ENCODE assay signal across 25 cellular contexts in genomic region chr6:169454872-169455204, GRCh38.
A peak's percentile ranks its signal among the peaks of the same experiment; 100 is the strongest.
DNase-seq lines count a peak whose midpoint lies in the region; ATAC-seq, FAIRE-seq and TF ChIP-seq lines count a peak whose summit lies in the region.
"Had no signal": no experiment of that assay in that cellular context is flagged by ENCODE, and none has a peak within 500 bp of the region (broad histone marks: within the 10 kb centered on the region; RNA-seq: fewer than 3 reads in every experiment).

No MANE protein-coding gene starts in this region.

- no peak for FAIRE-seq in K562 (lab: Jason Lieb, UNC)
- FAIRE-seq: A549, D721Med, GM12892, GM18507, H54 had no signal

- H4K20me1 ChIP-seq in K562 (replicated peaks; ENCODE audit: control insufficient read depth, insufficient read depth, low read length), result no peaks in the 10 kb centered on the region
- H4K20me1 ChIP-seq: BLaER1 had no signal

- BruUV-seq in Calu3 (replicated peaks; lab: Mats Ljungman, UMichigan) (no TSS peak), K562 (replicated peaks; lab: Mats Ljungman, UMichigan) (no TSS peak)

- TF ChIP-seq CTCF in Calu3 (IDR thresholded peaks at IDR 0.05; ENCODE audit: unreplicated experiment) (no peak), K562 (IDR thresholded peaks at IDR 0.05 in 2 of 3, conservative IDR thresholded peaks at IDR 0.05 in 1 of 3; ENCODE audit: insufficient read depth in 2 of 3, low read depth in 1 of 3, low read length in 3 of 3) (no peak), nephron progenitor cell (IDR thresholded peaks at IDR 0.05) (no peak), upper lobe of left lung (IDR thresholded peaks at IDR 0.05) (no peak), endodermal cell (conservative IDR thresholded peaks at IDR 0.05) (no peak)

- ATAC-seq in K562 (no peak), upper lobe of left lung (ENCODE audit: low FRiP score in 2 of 2) (peak; percentile 2 to 59), GM19023 (IDR thresholded peaks at IDR 0.05; ENCODE audit: unreplicated experiment) (no peak)
- ATAC-seq in activated CD8-positive, alpha-beta memory T cell treated with anti-CD3 and anti-CD28 coated beads, Interleukin-2, amount 10 ng/mL, durations not matched to agents 7 days and 5 days, result no peak
- ATAC-seq: A549 had no signal

- H3K27me3 ChIP-seq in K562 (ENCODE audit: control insufficient read depth in 2 of 2, insufficient read depth in 2 of 2, low read length in 2 of 2) (no peaks in the 10 kb centered on the region), upper lobe of left lung (no peaks in the 10 kb centered on the region), endodermal cell (ENCODE audit: control insufficient read depth, insufficient read depth, low read length, poor library complexity, severe bottlenecking) (no peaks in the 10 kb centered on the region)
- H3K27me3 ChIP-seq: BLaER1, MG63, SJCRH30 had no signal

- H3K4me2 ChIP-seq in K562 (ENCODE audit: insufficient read depth, low read length), result no peak overlapping the region; the same call in 1 of the 2 replicates
- H3K4me2 ChIP-seq: A549, BLaER1, PC-9 had no signal

- H3K9me3 ChIP-seq in K562 (replicated peaks; ENCODE audit: control insufficient read depth, insufficient read depth, low read depth, low read length), result no peaks in the 10 kb centered on the region
- H3K9me3 ChIP-seq in upper lobe of left lung, result no peaks in the 10 kb centered on the region
- peaks cover 4% of the 10 kb centered on the region for H3K9me3 ChIP-seq in endodermal cell (ENCODE audit: control insufficient read depth, low read length)
- H3K9me3 ChIP-seq: A549 had no signal

- no peak for DNase-seq in Calu3
- DNase-seq in K562 (ENCODE audit: extremely low read depth in 1 of 4, low spot score in 3 of 4), result no peak
- no peak for DNase-seq in nephron progenitor cell
- DNase-seq in upper lobe of left lung, result peak in 1 of 2 donors; percentile 59
- DNase-seq in endodermal cell, result no peak
- no peak for DNase-seq in activated CD8-positive, alpha-beta memory T cell treated with anti-CD3 and anti-CD28 coated beads, Interleukin-2, amount 10 ng/mL, durations not matched to agents 7 days and 5 days
- DNase-seq: CD8-positive, alpha-beta memory T cell; Kasumi-1; MG63; NCI-H1048; NCI-H1436; NCI-H1930; NCI-H345; NCI-H524 treated with DMSO at 0.1 percent for 48 hours; PC-9; SJCRH30 had no signal

- TF ChIP-seq EP300 in K562 (IDR thresholded peaks at IDR 0.05; ENCODE audit: low read length), result no peak
- TF ChIP-seq EP300 in upper lobe of left lung (IDR thresholded peaks at IDR 0.05), result no peak

- H3K9ac ChIP-seq in K562 (ENCODE audit: insufficient read depth in 1 of 2, low read depth in 2 of 2, low read length in 2 of 2) (peak overlapping the region in 1 of 2 experiments; percentile 42; a peak in 1 of 4 replicates), endodermal cell (ENCODE audit: extremely low read depth, low read length, poor library complexity, severe bottlenecking) (no peak overlapping the region)
- H3K9ac ChIP-seq: BLaER1 had no signal

- TF ChIP-seq RAD21 in K562 (CRISPR knock-in tag; conservative IDR thresholded peaks at IDR 0.05 in 1 of 2, IDR thresholded peaks at IDR 0.05 in 1 of 2), result no peak

- H3K9me3 Mint-ChIP-seq in Calu3 (ENCODE audit: low read depth, unreplicated experiment) (no peaks in the 10 kb centered on the region), nephron progenitor cell (peaks cover 18% of the 10 kb centered on the region), endodermal cell (peaks cover 6% of the 10 kb centered on the region)
- no peaks in the 10 kb centered on the region for H3K9me3 Mint-ChIP-seq in activated CD8-positive, alpha-beta memory T cell treated with anti-CD3 and anti-CD28 coated beads, Interleukin-2, amount 10 ng/mL, durations not matched to agents 7 days and 5 days (ENCODE audit: low read depth)

- H3K4me3 Mint-ChIP-seq in Calu3 (ENCODE audit: low read depth, unreplicated experiment) (peak overlapping the region; percentile 11), nephron progenitor cell (no peak overlapping the region), endodermal cell (no peak overlapping the region)
- H3K4me3 Mint-ChIP-seq in activated CD8-positive, alpha-beta memory T cell treated with anti-CD3 and anti-CD28 coated beads, Interleukin-2, amount 10 ng/mL, durations not matched to agents 7 days and 5 days, result no peak overlapping the region
- H3K4me3 Mint-ChIP-seq: CD8-positive, alpha-beta memory T cell; IgD-negative memory B cell had no signal

- H3K9me1 ChIP-seq in K562 (ENCODE audit: control insufficient read depth, insufficient read depth, low read length), result no peaks in the 10 kb centered on the region

- H3K27me3 Mint-ChIP-seq in Calu3 (ENCODE audit: unreplicated experiment) (no peaks in the 10 kb centered on the region), nephron progenitor cell (ENCODE audit: low read depth, poor library complexity) (peaks cover 4% of the 10 kb centered on the region), endodermal cell (ENCODE audit: insufficient read depth) (no peaks in the 10 kb centered on the region)
- no peaks in the 10 kb centered on the region for H3K27me3 Mint-ChIP-seq in activated CD8-positive, alpha-beta memory T cell treated with anti-CD3 and anti-CD28 coated beads, Interleukin-2, amount 10 ng/mL, durations not matched to agents 7 days and 5 days
- H3K27me3 Mint-ChIP-seq: IgD-negative memory B cell had no signal

- H3K27ac ChIP-seq in K562 (ENCODE audit: extremely low read depth, low read depth, low read length) (no peak overlapping the region), upper lobe of left lung (peak overlapping the region in 2 of 4 donors; percentile 30 to 46), endodermal cell (ENCODE audit: low read depth, low read length) (no peak overlapping the region)
- H3K27ac ChIP-seq: A549, BLaER1, HL-60, PC-9, SJCRH30 had no signal

- H3K4me1 ChIP-seq in K562 (replicated peaks in 1 of 2; ENCODE audit: control insufficient read depth in 2 of 2, insufficient read depth in 2 of 2, low read length in 2 of 2) (peaks cover 19 to 20% of the 10 kb centered on the region in 2 experiments; a peak in 4 of 5 replicates), upper lobe of left lung (peaks cover 0 to 8% (median 1%) of the 10 kb centered on the region in 4 donors), endodermal cell (ENCODE audit: control insufficient read depth, insufficient read depth, low read length) (no peaks in the 10 kb centered on the region)
- H3K4me1 ChIP-seq: A549, SJCRH30 had no signal

- H3K27ac Mint-ChIP-seq in Calu3 (ENCODE audit: unreplicated experiment), result peak overlapping the region; percentile 71
- peak overlapping the region; percentile 42 for H3K27ac Mint-ChIP-seq in nephron progenitor cell
- H3K27ac Mint-ChIP-seq in endodermal cell, result no peak overlapping the region
- no peak overlapping the region for H3K27ac Mint-ChIP-seq in activated CD8-positive, alpha-beta memory T cell treated with anti-CD3 and anti-CD28 coated beads, Interleukin-2, amount 10 ng/mL, durations not matched to agents 7 days and 5 days
- H3K27ac Mint-ChIP-seq: CD8-positive, alpha-beta memory T cell; IgD-negative memory B cell had no signal

- 41% methylated on average over 10 of the region's 10 CpGs for WGBS in K562 (ENCODE audit: insufficient coverage, low coverage, missing lambda C conversion rate)
- 87 to 93% methylated on average over 4 to 6 of the region's 10 CpGs for WGBS in upper lobe of left lung, 2 donors
- WGBS in endodermal cell (ENCODE audit: insufficient coverage in 1 of 2, insufficient read length in 1 of 2), 2 experiments, result 96 to 97% methylated on average over 7 to 10 of the region's 10 CpGs

- no peak overlapping the region for H3K4me3 ChIP-seq in K562
- H3K4me3 ChIP-seq in upper lobe of left lung, result no peak overlapping the region
- H3K4me3 ChIP-seq in endodermal cell (ENCODE audit: low read length), result no peak overlapping the region
- H3K4me3 ChIP-seq: A549, BLaER1, MG63, PC-9, SJCRH30 had no signal

- no peak overlapping the region for H2AFZ ChIP-seq in K562 (ENCODE audit: low read depth, low read length)
- H2AFZ ChIP-seq: PC-9 had no signal

- peaks cover 39% of the 10 kb centered on the region for H3K4me1 Mint-ChIP-seq in Calu3 (ENCODE audit: low read depth, unreplicated experiment)
- H3K4me1 Mint-ChIP-seq in nephron progenitor cell, result peaks cover 5% of the 10 kb centered on the region
- peaks cover 6% of the 10 kb centered on the region for H3K4me1 Mint-ChIP-seq in endodermal cell
- H3K4me1 Mint-ChIP-seq in activated CD8-positive, alpha-beta memory T cell treated with anti-CD3 and anti-CD28 coated beads, Interleukin-2, amount 10 ng/mL, durations not matched to agents 7 days and 5 days, result no peaks in the 10 kb centered on the region
- H3K4me1 Mint-ChIP-seq: CD8-positive, alpha-beta memory T cell; IgD-negative memory B cell had no signal

- in situ Hi-C loops in K562 (cut with MboI), result no loop called here

- peaks cover 10% of the 10 kb centered on the region; the same call in 2 of the 3 replicates for H3K79me2 ChIP-seq in K562 (ENCODE audit: control insufficient read depth, insufficient read depth, low read length)

- intact Hi-C loops in Calu3 (cut with micrococcal nuclease; ENCODE audit: unreplicated experiment) (loop anchor here (1.0 to 10.0 kb wide), 2 partner anchors 160 to 560 kb away; no protein-coding TSS in a partner anchor), K562 (cut with micrococcal nuclease) (no loop called here)

- POLR2A ChIA-PET in K562 (lab: Yijun Ruan, JAX), result no interaction called here

- H3K36me3 ChIP-seq in K562 (ENCODE audit: control insufficient read depth, insufficient read depth, low read length) (no peaks in the 10 kb centered on the region), upper lobe of left lung (no peaks in the 10 kb centered on the region), endodermal cell (ENCODE audit: control insufficient read depth, insufficient read depth, low read length) (no peaks in the 10 kb centered on the region)
- H3K36me3 ChIP-seq: BLaER1, MG63, SJCRH30 had no signal

- CTCF ChIA-PET in Calu3 (lab: Charles Lee), result interaction anchor here (1.3 kb wide), 1 partner anchor 14 kb away, joined by 3 read pairs; no protein-coding TSS in a partner anchor
- CTCF ChIA-PET in K562 (lab: Yijun Ruan, JAX; ENCODE audit: low intra/inter-chr PET ratio), result no interaction called here
- CTCF ChIA-PET in activated CD8-positive, alpha-beta memory T cell treated with anti-CD3 and anti-CD28 coated beads, Interleukin-2, amount 10 ng/mL, durations not matched to agents 7 days and 5 days (lab: Charles Lee), result no interaction called here

- TF ChIP-seq POLR2A in K562 (conservative IDR thresholded peaks at IDR 0.05) (no peak), upper lobe of left lung (IDR thresholded peaks at IDR 0.05) (no peak)

- H3K36me3 Mint-ChIP-seq in Calu3 (ENCODE audit: insufficient read depth, unreplicated experiment) (peaks cover 7% of the 10 kb centered on the region), nephron progenitor cell (ENCODE audit: low read depth) (peaks cover 16% of the 10 kb centered on the region), endodermal cell (ENCODE audit: low read depth) (peaks cover 10% of the 10 kb centered on the region)
- H3K36me3 Mint-ChIP-seq in activated CD8-positive, alpha-beta memory T cell treated with anti-CD3 and anti-CD28 coated beads, Interleukin-2, amount 10 ng/mL, durations not matched to agents 7 days and 5 days, result no peaks in the 10 kb centered on the region

TF ChIP-seq in K562, 482 proteins besides CTCF, POLR2A, EP300 and RAD21 (continues in another document):
- TF ChIP-seq MCM3 (IDR thresholded peaks at IDR 0.05), result no peak
- TF ChIP-seq U2AF1 (optimal IDR thresholded peaks at IDR 0.05; ENCODE audit: low read depth, low read length), result no peak
- no peak for TF ChIP-seq ZKSCAN8 (CRISPR knock-in tag; IDR thresholded peaks at IDR 0.05)

Comparison
In these comparisons a context has a peak if more than half of its experiments do, and no peak if none do; other contexts are left out.
1. H3K27ac Mint-ChIP-seq: peak in Calu3 (single experiment) and nephron progenitor cell (single experiment); none in endodermal cell (single experiment) and activated CD8-positive, alpha-beta memory T cell treated with anti-CD3 and anti-CD28 coated beads, Interleukin-2, amount 10 ng/mL, durations not matched to agents 7 days and 5 days (single experiment).
2. ATAC-seq: peak in upper lobe of left lung (2 of 2); none in K562 (single experiment), GM19023 (single experiment) and activated CD8-positive, alpha-beta memory T cell treated with anti-CD3 and anti-CD28 coated beads, Interleukin-2, amount 10 ng/mL, durations not matched to agents 7 days and 5 days (single experiment).